ENCODE assay signal across 2 cellular contexts in genomic region chr7:66522518-66522917, GRCh38.
TF ChIP-seq lines count a peak whose summit lies in the region.

No MANE protein-coding gene starts in this region.

TF ChIP-seq in HEK293, 187 proteins besides CTCF, POLR2A, EP300 and RAD21 (continued from another document):
- TF ChIP-seq HIC1 (tag by site-specific recombination; IDR thresholded peaks at IDR 0.05), result 0 out of 2 replicates have a peak, but pooled peaks have one; percentile 12
TF ChIP-seq in HEK293: peak in this region for 1.

TF ChIP-seq in HepG2, 621 proteins besides CTCF, POLR2A, EP300 and RAD21:
- TF ChIP-seq, protein P1, sequence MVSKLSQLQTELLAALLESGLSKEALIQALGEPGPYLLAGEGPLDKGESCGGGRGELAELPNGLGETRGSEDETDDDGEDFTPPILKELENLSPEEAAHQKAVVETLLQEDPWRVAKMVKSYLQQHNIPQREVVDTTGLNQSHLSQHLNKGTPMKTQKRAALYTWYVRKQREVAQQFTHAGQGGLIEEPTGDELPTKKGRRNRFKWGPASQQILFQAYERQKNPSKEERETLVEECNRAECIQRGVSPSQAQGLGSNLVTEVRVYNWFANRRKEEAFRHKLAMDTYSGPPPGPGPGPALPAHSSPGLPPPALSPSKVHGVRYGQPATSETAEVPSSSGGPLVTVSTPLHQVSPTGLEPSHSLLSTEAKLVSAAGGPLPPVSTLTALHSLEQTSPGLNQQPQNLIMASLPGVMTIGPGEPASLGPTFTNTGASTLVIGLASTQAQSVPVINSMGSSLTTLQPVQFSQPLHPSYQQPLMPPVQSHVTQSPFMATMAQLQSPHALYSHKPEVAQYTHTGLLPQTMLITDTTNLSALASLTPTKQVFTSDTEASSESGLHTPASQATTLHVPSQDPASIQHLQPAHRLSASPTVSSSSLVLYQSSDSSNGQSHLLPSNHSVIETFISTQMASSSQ (IDR thresholded peaks at IDR 0.05; ENCODE audit: low read depth), result no peak
- TF ChIP-seq, protein P1 (CRISPR knock-in tag; IDR thresholded peaks at IDR 0.05; ENCODE audit: borderline replicate concordance), result 0 out of 2 replicates have a peak, but pooled peaks have one; percentile 26
- TF ChIP-seq MAF1 (CRISPR knock-in tag; IDR thresholded peaks at IDR 0.05; ENCODE audit: borderline replicate concordance) (no peak), POLR2G (IDR thresholded peaks at IDR 0.05; ENCODE audit: low read depth, low read length) (peak; percentile 46), FOXK2 (IDR thresholded peaks at IDR 0.05) (no peak), STAG1 (CRISPR knock-in tag; IDR thresholded peaks at IDR 0.05) (peak; percentile 69), HNRNPL (IDR thresholded peaks at IDR 0.05; ENCODE audit: low read depth, low read length) (peak; percentile 96), ZFP90 (CRISPR knock-in tag; IDR thresholded peaks at IDR 0.05; ENCODE audit: borderline replicate concordance) (0 out of 2 replicates have a peak, but pooled peaks have one; percentile 25), ZNF839 (CRISPR knock-in tag; IDR thresholded peaks at IDR 0.05; ENCODE audit: borderline replicate concordance) (0 out of 2 replicates have a peak, but pooled peaks have one; percentile 54), ATM (IDR thresholded peaks at IDR 0.05; ENCODE audit: borderline replicate concordance) (no peak), SP4 (CRISPR knock-in tag; IDR thresholded peaks at IDR 0.05) (no peak), SMAD9 (CRISPR knock-in tag; IDR thresholded peaks at IDR 0.05) (no peak), JUND (CRISPR knock-in tag; IDR thresholded peaks at IDR 0.05) (0 out of 2 replicates have a peak, but pooled peaks have one; percentile 37), THAP11 (CRISPR knock-in tag; IDR thresholded peaks at IDR 0.05) (no peak), PAXIP1 (CRISPR knock-in tag; conservative IDR thresholded peaks at IDR 0.05) (0 out of 2 replicates have a peak, but pooled peaks have one; percentile 12), AGO1 (IDR thresholded peaks at IDR 0.05; ENCODE audit: low read depth, low read length, poor library complexity, severe bottlenecking) (peak; percentile 36), AGO2 (optimal IDR thresholded peaks at IDR 0.05; ENCODE audit: low read depth, low read length) (peak; percentile 66), NFE2 (CRISPR knock-in tag; IDR thresholded peaks at IDR 0.05) (no peak), ZBTB44 (CRISPR knock-in tag; IDR thresholded peaks at IDR 0.05) (no peak), SAP130 (CRISPR knock-in tag; IDR thresholded peaks at IDR 0.05; ENCODE audit: low read depth) (no peak), POGK (CRISPR knock-in tag; conservative IDR thresholded peaks at IDR 0.05) (no peak), RBM22 (optimal IDR thresholded peaks at IDR 0.05; ENCODE audit: low read length) (peak; percentile 88), ZNF383 (CRISPR knock-in tag; IDR thresholded peaks at IDR 0.05; ENCODE audit: borderline replicate concordance) (0 out of 2 replicates have a peak, but pooled peaks have one; percentile 32)
- TF ChIP-seq, protein P2, sequence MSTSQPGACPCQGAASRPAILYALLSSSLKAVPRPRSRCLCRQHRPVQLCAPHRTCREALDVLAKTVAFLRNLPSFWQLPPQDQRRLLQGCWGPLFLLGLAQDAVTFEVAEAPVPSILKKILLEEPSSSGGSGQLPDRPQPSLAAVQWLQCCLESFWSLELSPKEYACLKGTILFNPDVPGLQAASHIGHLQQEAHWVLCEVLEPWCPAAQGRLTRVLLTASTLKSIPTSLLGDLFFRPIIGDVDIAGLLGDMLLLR (CRISPR knock-in tag; IDR thresholded peaks at IDR 0.05), result no peak
- TF ChIP-seq, protein P3, sequence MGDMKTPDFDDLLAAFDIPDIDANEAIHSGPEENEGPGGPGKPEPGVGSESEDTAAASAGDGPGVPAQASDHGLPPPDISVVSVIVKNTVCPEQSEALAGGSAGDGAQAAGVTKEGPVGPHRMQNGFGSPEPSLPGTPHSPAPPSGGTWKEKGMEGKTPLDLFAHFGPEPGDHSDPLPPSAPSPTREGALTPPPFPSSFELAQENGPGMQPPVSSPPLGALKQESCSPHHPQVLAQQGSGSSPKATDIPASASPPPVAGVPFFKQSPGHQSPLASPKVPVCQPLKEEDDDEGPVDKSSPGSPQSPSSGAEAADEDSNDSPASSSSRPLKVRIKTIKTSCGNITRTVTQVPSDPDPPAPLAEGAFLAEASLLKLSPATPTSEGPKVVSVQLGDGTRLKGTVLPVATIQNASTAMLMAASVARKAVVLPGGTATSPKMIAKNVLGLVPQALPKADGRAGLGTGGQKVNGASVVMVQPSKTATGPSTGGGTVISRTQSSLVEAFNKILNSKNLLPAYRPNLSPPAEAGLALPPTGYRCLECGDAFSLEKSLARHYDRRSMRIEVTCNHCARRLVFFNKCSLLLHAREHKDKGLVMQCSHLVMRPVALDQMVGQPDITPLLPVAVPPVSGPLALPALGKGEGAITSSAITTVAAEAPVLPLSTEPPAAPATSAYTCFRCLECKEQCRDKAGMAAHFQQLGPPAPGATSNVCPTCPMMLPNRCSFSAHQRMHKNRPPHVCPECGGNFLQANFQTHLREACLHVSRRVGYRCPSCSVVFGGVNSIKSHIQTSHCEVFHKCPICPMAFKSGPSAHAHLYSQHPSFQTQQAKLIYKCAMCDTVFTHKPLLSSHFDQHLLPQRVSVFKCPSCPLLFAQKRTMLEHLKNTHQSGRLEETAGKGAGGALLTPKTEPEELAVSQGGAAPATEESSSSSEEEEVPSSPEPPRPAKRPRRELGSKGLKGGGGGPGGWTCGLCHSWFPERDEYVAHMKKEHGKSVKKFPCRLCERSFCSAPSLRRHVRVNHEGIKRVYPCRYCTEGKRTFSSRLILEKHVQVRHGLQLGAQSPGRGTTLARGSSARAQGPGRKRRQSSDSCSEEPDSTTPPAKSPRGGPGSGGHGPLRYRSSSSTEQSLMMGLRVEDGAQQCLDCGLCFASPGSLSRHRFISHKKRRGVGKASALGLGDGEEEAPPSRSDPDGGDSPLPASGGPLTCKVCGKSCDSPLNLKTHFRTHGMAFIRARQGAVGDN (CRISPR knock-in tag; IDR thresholded peaks at IDR 0.05), result 0 out of 2 replicates have a peak, but pooled peaks have one; percentile 28
- TF ChIP-seq, protein P4, sequence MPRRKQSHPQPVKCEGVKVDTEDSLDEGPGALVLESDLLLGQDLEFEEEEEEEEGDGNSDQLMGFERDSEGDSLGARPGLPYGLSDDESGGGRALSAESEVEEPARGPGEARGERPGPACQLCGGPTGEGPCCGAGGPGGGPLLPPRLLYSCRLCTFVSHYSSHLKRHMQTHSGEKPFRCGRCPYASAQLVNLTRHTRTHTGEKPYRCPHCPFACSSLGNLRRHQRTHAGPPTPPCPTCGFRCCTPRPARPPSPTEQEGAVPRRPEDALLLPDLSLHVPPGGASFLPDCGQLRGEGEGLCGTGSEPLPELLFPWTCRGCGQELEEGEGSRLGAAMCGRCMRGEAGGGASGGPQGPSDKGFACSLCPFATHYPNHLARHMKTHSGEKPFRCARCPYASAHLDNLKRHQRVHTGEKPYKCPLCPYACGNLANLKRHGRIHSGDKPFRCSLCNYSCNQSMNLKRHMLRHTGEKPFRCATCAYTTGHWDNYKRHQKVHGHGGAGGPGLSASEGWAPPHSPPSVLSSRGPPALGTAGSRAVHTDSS (CRISPR knock-in tag; conservative IDR thresholded peaks at IDR 0.05), result 0 out of 2 replicates have a peak, but pooled peaks have one; percentile 29
- TF ChIP-seq, protein P5, sequence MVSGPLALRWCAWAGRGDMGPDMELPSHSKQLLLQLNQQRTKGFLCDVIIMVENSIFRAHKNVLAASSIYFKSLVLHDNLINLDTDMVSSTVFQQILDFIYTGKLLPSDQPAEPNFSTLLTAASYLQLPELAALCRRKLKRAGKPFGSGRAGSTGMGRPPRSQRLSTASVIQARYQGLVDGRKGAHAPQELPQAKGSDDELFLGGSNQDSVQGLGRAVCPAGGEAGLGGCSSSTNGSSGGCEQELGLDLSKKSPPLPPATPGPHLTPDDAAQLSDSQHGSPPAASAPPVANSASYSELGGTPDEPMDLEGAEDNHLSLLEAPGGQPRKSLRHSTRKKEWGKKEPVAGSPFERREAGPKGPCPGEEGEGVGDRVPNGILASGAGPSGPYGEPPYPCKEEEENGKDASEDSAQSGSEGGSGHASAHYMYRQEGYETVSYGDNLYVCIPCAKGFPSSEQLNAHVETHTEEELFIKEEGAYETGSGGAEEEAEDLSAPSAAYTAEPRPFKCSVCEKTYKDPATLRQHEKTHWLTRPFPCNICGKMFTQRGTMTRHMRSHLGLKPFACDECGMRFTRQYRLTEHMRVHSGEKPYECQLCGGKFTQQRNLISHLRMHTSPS (CRISPR knock-in tag; IDR thresholded peaks at IDR 0.05; ENCODE audit: low read depth), result peak; percentile 82
TF ChIP-seq in HepG2: peak in this region for 15.
